ENCODE assay signal across 8 cellular contexts in the genomic region with DNA sequence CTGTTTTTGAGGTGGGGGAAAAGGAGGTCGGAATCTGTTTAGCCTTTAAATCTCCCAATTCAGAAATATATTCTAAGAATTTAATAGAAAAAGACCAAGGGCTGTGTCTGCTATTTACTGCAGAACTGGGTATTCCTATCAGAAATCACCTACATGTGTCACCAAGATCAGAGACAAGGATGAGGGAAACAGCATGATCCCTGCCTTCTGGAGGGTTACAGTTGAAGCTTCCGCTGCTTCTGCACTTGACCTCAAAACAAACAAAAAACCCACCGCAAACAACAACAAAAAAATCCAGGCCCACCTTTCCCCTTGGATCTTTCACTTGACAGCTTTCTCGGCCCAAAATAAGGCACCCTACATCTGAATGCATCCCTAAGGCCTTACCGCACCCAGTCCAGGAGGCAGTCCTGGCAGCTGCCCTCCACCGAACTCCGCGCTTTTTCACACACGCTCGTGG. TPM values are rescaled to one million over a fixed set of nuclear protein-coding genes. Genes with fewer than 3 reads are reported as not detected.
DNase-seq lines count a peak whose midpoint lies in the region; ATAC-seq and TF ChIP-seq lines count a peak whose summit lies in the region.

No MANE protein-coding gene starts in this region.

- peak in 1 of 3 donors; percentile 20 for ATAC-seq in natural killer cell

- H3K4me3 ChIP-seq in choroid plexus epithelial cell (ENCODE audit: low read depth, low read length), result peak overlapping the region; percentile 78

- intact Hi-C loops in natural killer cell (cut with micrococcal nuclease), result no loop called here

- no peaks in the 10 kb centered on the region for H3K9me3 Mint-ChIP-seq in natural killer cell

- no peaks in the 10 kb centered on the region for H3K36me3 Mint-ChIP-seq in natural killer cell

- H3K27ac Mint-ChIP-seq in natural killer cell, result no peak overlapping the region

- DNase-seq in NCI-H1417 (lab: John Stamatoyannopoulos, UW), result peak in 2 of 3 experiments; percentile 83
- DNase-seq in NCI-H1417 treated with DMSO at 0.1 percent for 48 hours (lab: John Stamatoyannopoulos, UW), result no peak
- peak; percentile 32 for DNase-seq in HuH-7.5 (ENCODE audit: low spot score)
- peak; percentile 32 for DNase-seq in choroid plexus epithelial cell (ENCODE audit: low read depth)
- DNase-seq in natural killer cell, result no peak
- DNase-seq in GDM1 (lab: John Stamatoyannopoulos, UW), result no peak
- DNase-seq in NCI-H2196 (lab: John Stamatoyannopoulos, UW; ENCODE audit: unreplicated experiment), result no peak
- no peak for DNase-seq in NCI-H1694 treated with DMSO at 0.1 percent for 48 hours (lab: John Stamatoyannopoulos, UW)

- TF ChIP-seq CTCF in choroid plexus epithelial cell (conservative IDR thresholded peaks at IDR 0.05; ENCODE audit: low read depth, low read length) (peak; percentile 5), natural killer cell (IDR thresholded peaks at IDR 0.05) (no peak)

- H3K4me1 Mint-ChIP-seq in natural killer cell, result peaks cover 7 to 8% of the 10 kb centered on the region in 2 donors

- H3K4me3 Mint-ChIP-seq in natural killer cell, result peak overlapping the region; percentile 66

- peaks cover 22 to 46% of the 10 kb centered on the region in 2 donors for H3K27me3 Mint-ChIP-seq in natural killer cell (ENCODE audit: low read depth in 2 of 2)

RNA-seq across cellular contexts. Expression of gene CDK14, which starts 0.8 kb away (rescaled TPM):
- total RNA-seq in natural killer cell, result 10 to 100 TPM in 1 of 3 donors, 1 to 10 TPM in 2; 1.2 to 12.5 (median 1.9) TPM

Comparison
In these comparisons a context has a peak if more than half of its experiments do, and no peak if none do; other contexts are left out.
1. DNase-seq: peak in NCI-H1417 (2 of 3), HuH-7.5 (single experiment) and choroid plexus epithelial cell (single experiment); none in NCI-H1417 treated with DMSO at 0.1 percent for 48 hours (single experiment), natural killer cell (single experiment), GDM1 (single experiment), NCI-H2196 (single experiment) and NCI-H1694 treated with DMSO at 0.1 percent for 48 hours (single experiment).